In genomic region chr6:139126255-139126654, GRCh38 we compare ENCODE assay signal across 9 cellular contexts. TPM values are rescaled to one million over a fixed set of nuclear protein-coding genes. Genes with fewer than 3 reads are reported as not detected.
A peak's percentile ranks its signal among the peaks of the same experiment; 100 is the strongest.
DNase-seq lines count a peak whose midpoint lies in the region; ATAC-seq, FAIRE-seq and TF ChIP-seq lines count a peak whose summit lies in the region.
"Had no signal": no experiment of that assay in that cellular context is flagged by ENCODE, and none has a peak within 500 bp of the region (broad histone marks: within the 10 kb centered on the region; RNA-seq: fewer than 3 reads in every experiment).

No MANE protein-coding gene starts in this region.

- H2BK5ac ChIP-seq in H1 (ENCODE audit: low read depth, low read length): no peak overlapping the region

- TF ChIP-seq RAD21 in H1 (IDR thresholded peaks at IDR 0.05 in 1 of 2, conservative IDR thresholded peaks at IDR 0.05 in 1 of 2; ENCODE audit: low read depth in 2 of 2, low read length in 2 of 2): no peak

- no peak overlapping the region for H3K4me2 ChIP-seq in H1 (ENCODE audit: insufficient read depth in 1 of 2, low read depth in 2 of 2, low read length in 2 of 2)

- TF ChIP-seq POLR2A in H1 (IDR thresholded peaks at IDR 0.05; ENCODE audit: control extremely low read depth in 1 of 2, low read depth in 2 of 2, low read length in 2 of 2) (no peak), spleen (IDR thresholded peaks at IDR 0.05) (no peak)

- ATAC-seq in RWPE2 (ENCODE audit: low read depth) (peak; percentile 61; the same call in 2 of the 3 replicates), HG02970 (IDR thresholded peaks at IDR 0.05; ENCODE audit: low FRiP score, unreplicated experiment) (no peak)

- intact Hi-C loops in spleen (cut with DNase I; ENCODE audit: low total_unique reads): loop anchor here (5.0 kb wide), 1 partner anchor 236 kb away; no protein-coding TSS in a partner anchor

- no peaks in the 10 kb centered on the region for H3K79me2 ChIP-seq in H1 (ENCODE audit: control insufficient read depth in 1 of 2, insufficient read depth in 2 of 2, low read length in 2 of 2)

- H3K36me3 ChIP-seq in RWPE2 (ENCODE audit: low read depth) (no peaks in the 10 kb centered on the region), H1 (ENCODE audit: control insufficient read depth in 2 of 4, insufficient read depth in 4 of 4, low read length in 3 of 4) (no peaks in the 10 kb centered on the region), spleen (no peaks in the 10 kb centered on the region)

- DNase-seq in NCI-H2171 treated with DMSO at 0.1 percent for 48 hours (lab: John Stamatoyannopoulos, UW) (peak; percentile 15), NCI-H2171 (lab: John Stamatoyannopoulos, UW) (no peak), RWPE2 (ENCODE audit: low spot score) (no peak), H1 (ENCODE audit: low read depth in 1 of 2, low spot score in 2 of 2) (no peak), spleen (no peak), T-helper 9 cell (no peak), LoVo (ENCODE audit: low spot score) (no peak)

- H4K91ac ChIP-seq in H1 (replicated peaks; ENCODE audit: insufficient read length, low read length): no peak overlapping the region

- H2BK120ac ChIP-seq in H1 (replicated peaks; ENCODE audit: low read depth, low read length): no peak overlapping the region

- WGBS in H1 (ENCODE audit: extremely low coverage in 1 of 2, insufficient coverage in 1 of 2, insufficient read length in 1 of 2, insufficient replicate concordance in 2 of 2, low coverage in 1 of 2, low lambda C conversion rate in 2 of 2, missing lambda C conversion rate in 1 of 2), 2 experiments: 86% methylated on average over 3 of the region's 3 CpGs; no CpG with 5 or more reads in 1 of the 2 experiments
- 51 to 74% (median 60%) methylated on average over 3 of the region's 3 CpGs for WGBS in spleen, 5 donors

- no peak overlapping the region for H2AK5ac ChIP-seq in H1 (ENCODE audit: low read depth, low read length)

- POLR2A ChIA-PET in H1 (lab: Charles Lee; ENCODE audit: partially characterized antibody): no interaction called here

- no peak overlapping the region for H2BK15ac ChIP-seq in H1 (ENCODE audit: low read length)

- H3K18ac ChIP-seq in H1 (ENCODE audit: extremely low read depth, low read length): no peak overlapping the region

- TF ChIP-seq CTCF in RWPE2 (IDR thresholded peaks at IDR 0.05; ENCODE audit: poor library complexity, severe bottlenecking) (no peak), H1 (IDR thresholded peaks at IDR 0.05; ENCODE audit: control extremely low read depth in 1 of 3, insufficient read depth in 1 of 3, low read depth in 1 of 3, low read length in 3 of 3) (no peak), spleen (IDR thresholded peaks at IDR 0.05 in 8 of 11, conservative IDR thresholded peaks at IDR 0.05 in 3 of 11) (no peak)

- no peak overlapping the region for H3K56ac ChIP-seq in H1 (replicated peaks; ENCODE audit: insufficient read length, low read depth, low read length)

- no peak overlapping the region for H2BK12ac ChIP-seq in H1 (ENCODE audit: low read depth, low read length)

- H3K79me1 ChIP-seq in H1 (ENCODE audit: low read depth, low read length): no peaks in the 10 kb centered on the region

- no peak for TF ChIP-seq EP300 in H1 (IDR thresholded peaks at IDR 0.05; ENCODE audit: borderline replicate concordance in 1 of 2, low read depth in 2 of 2, low read length in 2 of 2)

- H3K23ac ChIP-seq in H1 (ENCODE audit: insufficient read length): no peak overlapping the region

- no peaks in the 10 kb centered on the region for H3K23me2 ChIP-seq in H1 (ENCODE audit: low read depth, low read length)

- H3K4me1 ChIP-seq in RWPE2 (ENCODE audit: insufficient read depth, poor library complexity, severe bottlenecking) (peaks cover 6% of the 10 kb centered on the region), H1 (replicated peaks in 1 of 4; ENCODE audit: control insufficient read depth in 3 of 4, insufficient read depth in 4 of 4, low read length in 3 of 4) (no peaks in the 10 kb centered on the region), spleen (peaks cover 11 to 43% (median 27%) of the 10 kb centered on the region in 6 donors)

- no peak overlapping the region for H4K8ac ChIP-seq in H1 (ENCODE audit: extremely low read depth, insufficient read depth, low read length)

- CTCF ChIA-PET in H1 (lab: Charles Lee; ENCODE audit: partially characterized antibody): interaction anchor here (0.8 to 2.7 kb wide), 7 partner anchors 8 to 475 kb away, joined by 3 to 13 read pairs (median 3); no protein-coding TSS in a partner anchor

- no peak overlapping the region for H2AFZ ChIP-seq in H1 (ENCODE audit: low read length)

- no peaks in the 10 kb centered on the region for H4K20me1 ChIP-seq in H1 (replicated peaks in 1 of 2; ENCODE audit: control insufficient read depth in 1 of 2, insufficient read depth in 2 of 2, low read length in 2 of 2)

- H3K4me3 ChIP-seq in RWPE2 (ENCODE audit: severe bottlenecking) (no peak overlapping the region), H1 (ENCODE audit: extremely low read depth in 1 of 4, insufficient read depth in 2 of 4, low read depth in 3 of 4, low read length in 4 of 4) (no peak overlapping the region), spleen (no peak overlapping the region)

- H3K27me3 ChIP-seq in RWPE2 (ENCODE audit: insufficient read depth, poor library complexity, severe bottlenecking): no peaks in the 10 kb centered on the region
- no peaks in the 10 kb centered on the region for H3K27me3 ChIP-seq in H1 (replicated peaks in 1 of 4; ENCODE audit: control insufficient read depth in 3 of 4, extremely low read depth in 1 of 4, insufficient read depth in 3 of 4, low read length in 3 of 4)
- no peaks in the 10 kb centered on the region for H3K27me3 ChIP-seq in spleen (replicated peaks in 1 of 7)

- H3K4ac ChIP-seq in H1 (replicated peaks; ENCODE audit: insufficient read length, low read depth, low read length): no peak overlapping the region

- no peak overlapping the region for H4K5ac ChIP-seq in H1 (ENCODE audit: insufficient read length, low read depth, low read length)

- 0 out of 2 replicates have a peak overlapping the region, but pooled peaks have one; percentile 61 for H2BK20ac ChIP-seq in H1 (ENCODE audit: low read length)

- FAIRE-seq in H1 (lab: Jason Lieb, UNC): no peak
- FAIRE-seq: A204.1 had no signal

- H3K9ac ChIP-seq in H1 (replicated peaks in 1 of 4; ENCODE audit: extremely low read depth in 1 of 4, low read depth in 3 of 4, low read length in 3 of 4): no peak overlapping the region

- no peaks in the 10 kb centered on the region for H3K9me3 ChIP-seq in RWPE2 (ENCODE audit: severe bottlenecking)
- no peaks in the 10 kb centered on the region for H3K9me3 ChIP-seq in H1 (ENCODE audit: insufficient read depth in 2 of 2, low read depth in 1 of 2, low read length in 1 of 2)
- peaks cover 0 to 3% (median 0%) of the 10 kb centered on the region in 8 donors for H3K9me3 ChIP-seq in spleen

- H3K14ac ChIP-seq in H1 (ENCODE audit: insufficient read length): no peak overlapping the region

- H3K27ac ChIP-seq in RWPE2 (ENCODE audit: poor library complexity, severe bottlenecking) (no peak overlapping the region), H1 (ENCODE audit: low read depth, low read length) (no peak overlapping the region), spleen (peak overlapping the region; percentile 55 to 90 (median 84))

TF ChIP-seq in H1, 55 proteins besides CTCF, POLR2A, EP300 and RAD21:
- TF ChIP-seq USF2 (IDR thresholded peaks at IDR 0.05; ENCODE audit: low read length): no peak
- TF ChIP-seq TEAD4 (IDR thresholded peaks at IDR 0.05; ENCODE audit: low read depth, low read length): no peak
- TF ChIP-seq SP2 (IDR thresholded peaks at IDR 0.05; ENCODE audit: low read length): no peak
- no peak for TF ChIP-seq CBX5 (IDR thresholded peaks at IDR 0.05; ENCODE audit: low read depth, low read length)
- no peak for TF ChIP-seq BRCA1 (IDR thresholded peaks at IDR 0.05; ENCODE audit: low read depth, low read length)
- TF ChIP-seq HDAC2 (IDR thresholded peaks at IDR 0.05; ENCODE audit: borderline replicate concordance in 1 of 2, low read depth in 2 of 2, low read length in 2 of 2): no peak

RNA-seq across cellular contexts. Expression of gene HECA, which starts 8.6 kb away (rescaled TPM):
- total RNA-seq in H1 (2021; fragmentation: NEBNext Ultra II Directional; extraction: Animal tissue kit (Norgen Biotek cat#: 25700)): 8.9 and 9.2 TPM in 2 replicates
- polyA plus RNA-seq in H1 (2011; rRNA removed): 2.4 TPM in 2 replicates
- polyA plus RNA-seq in H1 (2011; cell fraction: cytosol; rRNA removed): 3.8 TPM
- polyA plus RNA-seq in H1 (2011; cell fraction: nucleus; rRNA removed): 2.1 TPM
- polyA plus RNA-seq in H1 (2012, experiment 1 of 2): 2.3 to 4.5 TPM (median 3.1 TPM) in 4 replicates
- polyA plus RNA-seq in H1 (2012, experiment 2 of 2): 0.38 TPM
- polyA plus RNA-seq in H1 (2013, experiment 1 of 2): 3.3 TPM
- polyA plus RNA-seq in H1 (2013, experiment 2 of 2): 3.3 TPM
- polyA minus RNA-seq in H1 (2011; rRNA and poly(A)+ RNA removed): 7.5 and 8.2 TPM in 2 replicates
- 6.4 TPM for polyA minus RNA-seq in H1 (2011; cell fraction: cytosol; rRNA and poly(A)+ RNA removed)
- 7.3 TPM for polyA minus RNA-seq in H1 (2011; cell fraction: nucleus; rRNA and poly(A)+ RNA removed)
- total RNA-seq in spleen: 100 to 1,000 TPM in 2 of 7 donors, 10 to 100 TPM in 5; 61.3 to 104 (median 81.2) TPM
- 10 to 100 TPM; 15.6 to 25.7 (median 16.2) TPM for polyA plus RNA-seq in spleen

Comparison
In these comparisons a context has a peak if more than half of its experiments do, and no peak if none do; other contexts are left out.
1. H3K27ac ChIP-seq: peak in spleen (8 of 8); none in RWPE2 (single experiment) and H1 (single experiment).